Comparison of ENCODE assay signal across 33 cellular contexts in the genomic region with DNA sequence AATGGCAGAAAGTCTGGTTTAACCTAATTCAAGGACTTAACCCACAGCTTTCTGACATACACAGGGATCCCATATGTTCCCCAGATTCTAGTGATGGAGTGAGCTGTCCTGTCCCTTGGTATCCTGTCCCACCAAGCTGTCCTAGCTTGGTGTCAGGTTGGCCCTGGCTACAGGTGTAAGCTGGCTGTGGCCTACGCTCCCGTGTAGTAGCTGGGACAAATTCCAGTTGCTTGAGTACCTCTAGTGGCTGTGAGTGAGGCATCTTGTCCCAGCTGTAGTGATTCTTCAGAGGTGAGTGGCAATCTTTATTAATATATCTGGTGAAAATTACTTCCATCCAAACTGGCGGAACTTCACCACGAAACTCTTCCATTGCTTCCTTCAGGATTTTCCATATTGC.
"Had no signal": no experiment of that assay in that cellular context is flagged by ENCODE, and none has a peak within 500 bp of the region (broad histone marks: within the 10 kb centered on the region; RNA-seq: fewer than 3 reads in every experiment).

No MANE protein-coding gene starts in this region.

- H3K27ac ChIP-seq: brain microvascular endothelial cell, Peyer's patch, VCaP had no signal

- H3K9me3 ChIP-seq: MG63, Peyer's patch had no signal

- H3K4me3 ChIP-seq: MG63, Peyer's patch had no signal

- H3K27me3 ChIP-seq: brain microvascular endothelial cell, MG63, Peyer's patch had no signal

- DNase-seq: activated B cell treated with CpG ODN at 0.5 μM for 24 hours; activated CD4-positive, alpha-beta T cell treated with anti-CD3 and anti-CD28 coated beads for 4 hours; activated CD4-positive, CD25-positive, alpha-beta regulatory T cell treated with anti-CD3 and anti-CD28 coated beads, Interleukin-2, amount 50 U/mL, for 72 hours; activated CD8-positive, alpha-beta T cell treated with anti-CD3 and anti-CD28 coated beads, Interleukin-2, amount 10 ng/mL, durations not matched to agents 7 days and 5 days; activated gamma-delta T cell treated with Interleukin-2 at 50 U/mL for 16 hours; activated naive CD4-positive, alpha-beta T cell treated with anti-CD3 and anti-CD28 coated beads for 36 hours; activated T-cell treated with anti-CD3 and anti-CD28 coated beads, Interleukin-2, amount 50 U/mL, for 24 hours; anterior cingulate cortex; brain microvascular endothelial cell; central memory CD4-positive, alpha-beta T cell; Kasumi-1; KG1; NCI-H1048; NCI-H1105 treated with DMSO at 0.1 percent for 48 hours; NCI-H1436; NCI-H1694; NCI-H1930; NCI-H2081 treated with DMSO at 0.1 percent for 48 hours; NCI-H2171; NCI-H510A; NCI-H526; NCI-H748 treated with DMSO at 0.1 percent for 48 hours; NK-92 treated with Interleukin-12 subunit alpha and Interleukin-12 subunit beta, amount 100 ng/mL, for 24 hours; PC-3; Peyer's patch; RPMI8226; SHP77 treated with DMSO at 0.1 percent for 48 hours; T-cell; T-helper 17 cell had no signal

- H3K4me1 ChIP-seq: Peyer's patch had no signal

- H3K36me3 ChIP-seq: brain microvascular endothelial cell, MG63, Peyer's patch had no signal

- ATAC-seq: activated CD8-positive, alpha-beta T cell treated with anti-CD3 and anti-CD28 coated beads, Interleukin-2, amount 10 ng/mL, durations not matched to agents 7 days and 5 days; activated naive CD4-positive, alpha-beta T cell treated with anti-CD3 and anti-CD28 coated beads, Interleukin-2, amount 50 U/mL, for 72 hours; SK-N-SH treated with all-trans-retinoic acid at 6 μM for 48 hours; T-cell; T-helper 17 cell had no signal
